Comparison of ENCODE assay signal across 8 cellular contexts in genomic region chr11:17207317-17208256, GRCh38. TPM values are rescaled to one million over a fixed set of nuclear protein-coding genes. Genes with fewer than 3 reads are reported as not detected.
A peak's percentile ranks its signal among the peaks of the same experiment; 100 is the strongest.
DNase-seq lines count a peak whose midpoint lies in the region; ATAC-seq and TF ChIP-seq lines count a peak whose summit lies in the region.

A gene with protein sequence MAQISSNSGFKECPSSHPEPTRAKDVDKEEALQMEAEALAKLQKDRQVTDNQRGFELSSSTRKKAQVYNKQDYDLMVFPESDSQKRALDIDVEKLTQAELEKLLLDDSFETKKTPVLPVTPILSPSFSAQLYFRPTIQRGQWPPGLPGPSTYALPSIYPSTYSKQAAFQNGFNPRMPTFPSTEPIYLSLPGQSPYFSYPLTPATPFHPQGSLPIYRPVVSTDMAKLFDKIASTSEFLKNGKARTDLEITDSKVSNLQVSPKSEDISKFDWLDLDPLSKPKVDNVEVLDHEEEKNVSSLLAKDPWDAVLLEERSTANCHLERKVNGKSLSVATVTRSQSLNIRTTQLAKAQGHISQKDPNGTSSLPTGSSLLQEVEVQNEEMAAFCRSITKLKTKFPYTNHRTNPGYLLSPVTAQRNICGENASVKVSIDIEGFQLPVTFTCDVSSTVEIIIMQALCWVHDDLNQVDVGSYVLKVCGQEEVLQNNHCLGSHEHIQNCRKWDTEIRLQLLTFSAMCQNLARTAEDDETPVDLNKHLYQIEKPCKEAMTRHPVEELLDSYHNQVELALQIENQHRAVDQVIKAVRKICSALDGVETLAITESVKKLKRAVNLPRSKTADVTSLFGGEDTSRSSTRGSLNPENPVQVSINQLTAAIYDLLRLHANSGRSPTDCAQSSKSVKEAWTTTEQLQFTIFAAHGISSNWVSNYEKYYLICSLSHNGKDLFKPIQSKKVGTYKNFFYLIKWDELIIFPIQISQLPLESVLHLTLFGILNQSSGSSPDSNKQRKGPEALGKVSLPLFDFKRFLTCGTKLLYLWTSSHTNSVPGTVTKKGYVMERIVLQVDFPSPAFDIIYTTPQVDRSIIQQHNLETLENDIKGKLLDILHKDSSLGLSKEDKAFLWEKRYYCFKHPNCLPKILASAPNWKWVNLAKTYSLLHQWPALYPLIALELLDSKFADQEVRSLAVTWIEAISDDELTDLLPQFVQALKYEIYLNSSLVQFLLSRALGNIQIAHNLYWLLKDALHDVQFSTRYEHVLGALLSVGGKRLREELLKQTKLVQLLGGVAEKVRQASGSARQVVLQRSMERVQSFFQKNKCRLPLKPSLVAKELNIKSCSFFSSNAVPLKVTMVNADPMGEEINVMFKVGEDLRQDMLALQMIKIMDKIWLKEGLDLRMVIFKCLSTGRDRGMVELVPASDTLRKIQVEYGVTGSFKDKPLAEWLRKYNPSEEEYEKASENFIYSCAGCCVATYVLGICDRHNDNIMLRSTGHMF (N-terminal part only) (minus strand): TSS chr11:17207986. CDS start chr11:17169741, 38,245 bp downstream.

- in situ Hi-C loops in Panc1 (cut with HindIII; ENCODE audit: low pct_unique_long_range_greater_than_20kb, low sequenced_read_pairs), result no loop called here

- TF ChIP-seq CTCF in KMS-11 (conservative IDR thresholded peaks at IDR 0.05; ENCODE audit: low read depth, low read length), result no peak
- TF ChIP-seq CTCF in Panc1 (IDR thresholded peaks at IDR 0.05), result no peak

- H3K27ac ChIP-seq in KMS-11 (peak within 1 kb of the TSS; percentile 51), Panc1 (ENCODE audit: low read length) (peak within 1 kb of the TSS; percentile 89), esophagus (ENCODE audit: low read depth in 2 of 2, low read length in 1 of 2) (peak within 1 kb of the TSS; percentile 93 to 97)

- H2AFZ ChIP-seq in KMS-11 (ENCODE audit: low read depth), result peak within 1 kb of the TSS; percentile 95

- H3K4me1 ChIP-seq in KMS-11 (ENCODE audit: low read depth, poor library complexity, severe bottlenecking) (peaks cover 27% of the 10 kb centered on the region), Panc1 (ENCODE audit: control insufficient read depth, insufficient read depth, low read length) (peaks cover 16% of the 10 kb centered on the region), esophagus (ENCODE audit: control insufficient read depth in 2 of 2, insufficient read depth in 2 of 2, low read length in 1 of 2) (no peaks in the 10 kb centered on the region), mucosa of stomach (ENCODE audit: control insufficient read depth, insufficient read depth, low read length) (peaks cover 12% of the 10 kb centered on the region)

- no peaks in the 10 kb centered on the region for H3K9me3 ChIP-seq in Panc1 (ENCODE audit: control insufficient read depth, insufficient read depth, low read depth, low read length)
- H3K9me3 ChIP-seq in esophagus (ENCODE audit: control insufficient read depth in 2 of 2, insufficient read depth in 1 of 2, low read depth in 1 of 2, low read length in 1 of 2), result no peaks in the 10 kb centered on the region
- H3K9me3 ChIP-seq in mucosa of stomach (ENCODE audit: control insufficient read depth, low read length), result no peaks in the 10 kb centered on the region

- peak within 1 kb of the TSS; percentile 97 for H3K4me3 Mint-ChIP-seq in activated T-cell treated with anti-CD3 and anti-CD28 coated beads, Interleukin-2, amount 50 U/mL, for 4 hours

- no TSS peak for BruUV-seq in Panc1 (replicated peaks; lab: Mats Ljungman, UMichigan)

- H3K4me3 ChIP-seq in KMS-11 (IDR thresholded peaks at IDR 0.05; ENCODE audit: insufficient read depth, low read depth, low read length) (no peak within 1 kb of the TSS), Panc1 (ENCODE audit: low read depth in 2 of 2, low read length in 2 of 2) (peak within 1 kb of the TSS; percentile 78 to 88), esophagus (ENCODE audit: low read depth in 1 of 2, low read length in 2 of 2) (peak within 1 kb of the TSS; percentile 81 to 92), mucosa of stomach (ENCODE audit: low read length) (peak within 1 kb of the TSS; percentile 81)

- intact Hi-C loops in Panc1 (cut with micrococcal nuclease; ENCODE audit: unreplicated experiment), result no loop called here

- peaks cover 6% of the 10 kb centered on the region for H3K36me3 Mint-ChIP-seq in activated T-cell treated with anti-CD3 and anti-CD28 coated beads, Interleukin-2, amount 50 U/mL, for 4 hours (ENCODE audit: insufficient read depth)

- peaks cover 24% of the 10 kb centered on the region for H3K79me2 ChIP-seq in KMS-11 (ENCODE audit: insufficient read depth, low read depth)

- H3K4me2 ChIP-seq in KMS-11, result peak within 1 kb of the TSS; percentile 94

- H3K36me3 ChIP-seq in KMS-11 (ENCODE audit: insufficient read depth), result no peaks in the 10 kb centered on the region
- H3K36me3 ChIP-seq in Panc1 (ENCODE audit: control insufficient read depth, insufficient read depth, low read length), result no peaks in the 10 kb centered on the region; the same call in 1 of the 2 replicates
- no peaks in the 10 kb centered on the region for H3K36me3 ChIP-seq in esophagus (ENCODE audit: control insufficient read depth in 2 of 2, insufficient read depth in 2 of 2, low read length in 1 of 2)
- no peaks in the 10 kb centered on the region for H3K36me3 ChIP-seq in mucosa of stomach (ENCODE audit: control insufficient read depth, insufficient read depth, low read length)

- ATAC-seq in GM21786 (IDR thresholded peaks at IDR 0.05; ENCODE audit: unreplicated experiment) (peak; percentile 96), Panc1 (peak; percentile 99)
- peak; percentile 98 to 99 for ATAC-seq in activated T-cell treated with anti-CD3 and anti-CD28 coated beads, Interleukin-2, amount 50 U/mL, for 4 hours

- H3K4me1 Mint-ChIP-seq in activated T-cell treated with anti-CD3 and anti-CD28 coated beads, Interleukin-2, amount 50 U/mL, for 4 hours (ENCODE audit: low read depth), result peaks cover 32% of the 10 kb centered on the region

- DNase-seq in DMS79 treated with DMSO at 0.1 percent for 48 hours (lab: John Stamatoyannopoulos, UW), result peak; percentile 92
- DNase-seq in Panc1 (ENCODE audit: low read depth, low spot score), result no peak
- DNase-seq in activated T-cell treated with anti-CD3 and anti-CD28 coated beads, Interleukin-2, amount 50 U/mL, for 4 hours, result peak; percentile 93
- DNase-seq in stimulated activated CD8-positive, alpha-beta memory T cell treated with anti-CD3 and anti-CD28 coated beads, Interleukin-7, amount 100 ng/mL, for 1 hour (ENCODE audit: low read depth in 2 of 2), result peak; percentile 86 to 88

- no peaks in the 10 kb centered on the region for H3K9me3 Mint-ChIP-seq in activated T-cell treated with anti-CD3 and anti-CD28 coated beads, Interleukin-2, amount 50 U/mL, for 4 hours

- H3K27me3 ChIP-seq in KMS-11 (ENCODE audit: insufficient read depth, low read depth) (no peaks in the 10 kb centered on the region), Panc1 (ENCODE audit: control insufficient read depth, insufficient read depth, low read length) (no peaks in the 10 kb centered on the region), esophagus (ENCODE audit: control insufficient read depth in 1 of 2, insufficient read depth in 2 of 2, low read length in 2 of 2) (no peaks in the 10 kb centered on the region), mucosa of stomach (ENCODE audit: control insufficient read depth, insufficient read depth, low read length) (no peaks in the 10 kb centered on the region)

- H3K9ac ChIP-seq in KMS-11, result peak within 1 kb of the TSS; percentile 76
- H3K9ac ChIP-seq in mucosa of stomach (ENCODE audit: low read length), result peak within 1 kb of the TSS; percentile 76

- POLR2A ChIA-PET in Panc1 (lab: Charles Lee), result interaction anchor here (0.5 kb wide), 1 partner anchor 55 kb away, joined by 4 read pairs; no protein-coding TSS in a partner anchor

- 0 to 1% methylated on average over 60 to 72 of the region's 72 CpGs for WGBS in esophagus, 2 donors

- no peaks in the 10 kb centered on the region for H3K27me3 Mint-ChIP-seq in activated T-cell treated with anti-CD3 and anti-CD28 coated beads, Interleukin-2, amount 50 U/mL, for 4 hours (ENCODE audit: low read depth)

- CTCF ChIA-PET in Panc1 (lab: Charles Lee), result interaction anchor here (0.7 kb wide), 1 partner anchor 19 kb away, joined by 3 read pairs; no protein-coding TSS in a partner anchor

- H4K20me1 ChIP-seq in KMS-11 (ENCODE audit: insufficient read depth), result no peaks in the 10 kb centered on the region

RNA-seq across cellular contexts. Expression of the gene that starts here (rescaled TPM):
- total RNA-seq in Panc1 (2021; ENCODE audit: unreplicated experiment), result 68.3 TPM
- polyA plus RNA-seq in Panc1 (2012; ENCODE audit: insufficient read length), result 21.7 TPM
- total RNA-seq in activated T-cell treated with anti-CD3 and anti-CD28 coated beads, Interleukin-2, amount 50 U/mL, for 4 hours, result 10 to 100 TPM; 22.9 to 25.3 (median 23.9) TPM
- 1 to 10 TPM; 5.6 to 6.5 TPM for polyA plus RNA-seq in esophagus
